Comparison of ENCODE assay signal across 1 cellular context in genomic region chr18:8882632-8883408, GRCh38.
TF ChIP-seq lines count a peak whose summit lies in the region.

No MANE protein-coding gene starts in this region.

TF ChIP-seq in K562, 482 proteins besides CTCF, POLR2A, EP300 and RAD21 (continued from another document and continues in another):
- TF ChIP-seq GTF2A2 (tag; IDR thresholded peaks at IDR 0.05) (no peak), NR2F6 (CRISPR knock-in tag; IDR thresholded peaks at IDR 0.05) (no peak), XRCC4 (IDR thresholded peaks at IDR 0.05; ENCODE audit: extremely low read depth, insufficient read depth, insufficient read length) (no peak), CEBPG (CRISPR knock-in tag; IDR thresholded peaks at IDR 0.05) (no peak), CEBPG (tag; conservative IDR thresholded peaks at IDR 0.05 in 1 of 2, IDR thresholded peaks at IDR 0.05 in 1 of 2) (peak in 1 of 2 experiments; percentile 57; a peak in 2 of 4 replicates), ZFP1 (CRISPR knock-in tag; IDR thresholded peaks at IDR 0.05) (no peak), PML (IDR thresholded peaks at IDR 0.05; ENCODE audit: low read length) (no peak; the same call in 1 of the 2 replicates), DEAF1 (CRISPR knock-in tag; IDR thresholded peaks at IDR 0.05) (no peak; the same call in none of the 2 replicates), PYGO2 (tag; IDR thresholded peaks at IDR 0.05) (no peak), ZBTB11 (CRISPR knock-in tag; IDR thresholded peaks at IDR 0.05) (peak in 1 of 3 experiments; percentile 51; a peak in 1 of 6 replicates), RBBP5 (IDR thresholded peaks at IDR 0.05; ENCODE audit: borderline replicate concordance, insufficient read depth, low read length, poor library complexity, severe bottlenecking) (no peak), NFATC3 (IDR thresholded peaks at IDR 0.05) (0 out of 2 replicates have a peak, but pooled peaks have one; percentile 50), ZNF699 (CRISPR knock-in tag; IDR thresholded peaks at IDR 0.05; ENCODE audit: insufficient replicate concordance) (no peak), HES1 (IDR thresholded peaks at IDR 0.05; ENCODE audit: low read depth) (no peak), ZBTB34 (CRISPR knock-in tag; IDR thresholded peaks at IDR 0.05) (no peak), RFX1 (IDR thresholded peaks at IDR 0.05) (no peak), ZNF75A (CRISPR knock-in tag; IDR thresholded peaks at IDR 0.05) (no peak), SRSF1 (IDR thresholded peaks at IDR 0.05; ENCODE audit: low read depth, low read length) (no peak), RCOR1 (IDR thresholded peaks at IDR 0.05; ENCODE audit: borderline replicate concordance in 1 of 2, low read depth in 2 of 2, low read length in 2 of 2) (peak in 1 of 2 experiments; percentile 64; a peak in 2 of 4 replicates), CREBBP (IDR thresholded peaks at IDR 0.05; ENCODE audit: low read depth, low read length) (no peak), ZNF124 (CRISPR knock-in tag; IDR thresholded peaks at IDR 0.05) (no peak), ZNF280B (CRISPR knock-in tag; IDR thresholded peaks at IDR 0.05) (no peak), POLR3A (IDR thresholded peaks at IDR 0.05; ENCODE audit: borderline replicate concordance, extremely low read depth, insufficient read depth, insufficient read length) (no peak), PRPF4 (IDR thresholded peaks at IDR 0.05; ENCODE audit: insufficient read depth, low read depth, low read length, poor library complexity, severe bottlenecking) (no peak), CHD2 (IDR thresholded peaks at IDR 0.05; ENCODE audit: low read depth, low read length) (no peak), GABPB2 (CRISPR knock-in tag; conservative IDR thresholded peaks at IDR 0.05) (no peak), CBX2 (IDR thresholded peaks at IDR 0.05; ENCODE audit: insufficient read depth, low read length, poor library complexity, severe bottlenecking) (no peak), FOXJ3 (CRISPR knock-in tag; IDR thresholded peaks at IDR 0.05) (no peak), RBFOX2 (IDR thresholded peaks at IDR 0.05; ENCODE audit: low read depth, low read length) (peak; percentile 31; the same call in 1 of the 2 replicates), MYC (IDR thresholded peaks at IDR 0.05; ENCODE audit: low read depth, low read length) (no peak; the same call in 1 of the 2 replicates), MYC (CRISPR knock-in tag; IDR thresholded peaks at IDR 0.05; ENCODE audit: borderline replicate concordance, low read depth) (no peak), BCLAF1 (IDR thresholded peaks at IDR 0.05; ENCODE audit: borderline replicate concordance in 1 of 2, control insufficient read depth in 1 of 2, low read depth in 2 of 2, low read length in 1 of 2) (no peak), EZH2 (IDR thresholded peaks at IDR 0.05; ENCODE audit: borderline replicate concordance, low read depth, low read length) (no peak), TAF15 (IDR thresholded peaks at IDR 0.05; ENCODE audit: low read depth, low read length) (no peak), MLLT1 (IDR thresholded peaks at IDR 0.05) (peak in 1 of 2 experiments; percentile 57; a peak in 1 of 4 replicates), ATF3 (IDR thresholded peaks at IDR 0.05) (peak; percentile 95), ATF3 (CRISPR knock-in tag; conservative IDR thresholded peaks at IDR 0.05) (no peak; the same call in 1 of the 2 replicates), MTA1 (IDR thresholded peaks at IDR 0.05; ENCODE audit: borderline replicate concordance) (peak; percentile 88), ELF1 (tag; IDR thresholded peaks at IDR 0.05) (no peak), ZNF395 (CRISPR knock-in tag; IDR thresholded peaks at IDR 0.05) (peak; percentile 23; the same call in 1 of the 2 replicates), ZNF217 (CRISPR knock-in tag; IDR thresholded peaks at IDR 0.05) (no peak), JUNB (CRISPR knock-in tag; conservative IDR thresholded peaks at IDR 0.05) (no peak)
